8 cellular contexts compared by ENCODE assay signal in the genomic region with DNA sequence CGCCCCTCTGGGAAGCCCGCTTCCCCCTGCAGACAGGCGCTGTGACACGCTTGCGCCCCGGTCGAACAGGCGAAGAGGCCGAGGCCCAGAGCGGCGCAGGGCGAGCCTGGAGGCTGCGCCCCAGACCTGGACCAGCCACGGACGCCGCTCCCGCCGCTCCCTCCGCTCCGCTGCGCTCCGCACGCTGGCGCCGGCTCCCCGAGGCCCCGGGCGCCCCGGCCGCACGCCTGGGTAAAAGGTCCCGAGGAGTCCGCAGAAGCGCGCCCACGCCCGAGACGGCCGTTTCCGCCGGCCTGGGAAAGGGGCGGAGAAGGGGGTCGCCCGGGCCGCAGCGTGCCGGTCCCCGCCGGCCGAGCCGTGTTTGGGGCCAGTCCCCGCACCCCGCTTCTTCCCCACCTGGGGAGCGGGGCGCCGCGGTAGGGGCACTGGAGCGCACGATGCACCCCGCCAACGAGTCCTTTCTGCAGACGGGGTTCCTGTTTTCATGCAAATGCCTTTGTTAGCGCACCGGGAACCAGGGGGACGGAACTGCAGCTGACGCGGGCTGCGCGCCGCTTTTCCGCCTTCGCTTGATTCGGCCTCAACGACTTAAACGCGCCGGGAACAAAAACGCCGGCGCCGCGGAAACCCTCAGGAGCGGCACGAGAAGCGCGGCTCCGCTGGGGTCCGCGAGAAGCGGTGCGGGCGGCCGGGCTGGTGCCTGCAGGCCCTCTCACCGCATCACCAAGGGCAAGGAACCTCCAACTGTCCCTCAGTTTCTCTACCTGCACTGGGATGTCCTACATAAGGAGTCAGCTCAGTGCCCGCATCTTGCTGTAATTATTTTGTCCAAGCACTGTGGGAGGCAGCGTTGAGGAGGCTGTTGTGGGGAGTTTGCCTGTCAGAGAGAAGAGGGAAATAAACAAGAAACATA.
DNase-seq lines count a peak whose midpoint lies in the region; ATAC-seq, FAIRE-seq and TF ChIP-seq lines count a peak whose summit lies in the region.

No MANE protein-coding gene starts in this region.

- DNase-seq in HepG2 (ENCODE audit: low spot score) (no peak), NCI-H2227 (lab: John Stamatoyannopoulos, UW; ENCODE audit: unreplicated experiment) (peak; percentile 87), hepatocyte (ENCODE audit: low spot score) (peak; percentile 69), foreskin melanocyte (no peak)

- TF ChIP-seq RAD21 in liver (IDR thresholded peaks at IDR 0.05) (peak in 1 of 2 donors; percentile 11), HepG2 (CRISPR knock-in tag; IDR thresholded peaks at IDR 0.05) (no peak)

- peak overlapping the region; percentile 55 to 59 for H3K27ac ChIP-seq in liver (ENCODE audit: low read depth in 1 of 2, low read length in 2 of 2)
- no peak overlapping the region for H3K27ac ChIP-seq in HepG2 (ENCODE audit: extremely low read length, insufficient read depth, low read length)
- H3K27ac ChIP-seq in angular gyrus (ENCODE audit: low read depth, low read length), result peak overlapping the region; percentile 68
- peak overlapping the region; percentile 2 for H3K27ac ChIP-seq in hepatocyte
- H3K27ac ChIP-seq in rectal smooth muscle tissue (ENCODE audit: low read depth, low read length), result peak overlapping the region; percentile 33

- no TSS peak for BruUV-seq in HepG2 (replicated peaks; lab: Mats Ljungman, UMichigan)

- FAIRE-seq in HepG2 (lab: Jason Lieb, UNC), result no peak

- peak overlapping the region in 1 of 2 donors; percentile 10 for H3K9ac ChIP-seq in liver (ENCODE audit: low read depth in 1 of 2, low read length in 2 of 2)
- no peak overlapping the region for H3K9ac ChIP-seq in HepG2 (ENCODE audit: insufficient read depth, low read depth, low read length)
- H3K9ac ChIP-seq in rectal smooth muscle tissue (ENCODE audit: low read length), result no peak overlapping the region

- no peaks in the 10 kb centered on the region for H3K9me2 ChIP-seq in hepatocyte (replicated peaks; ENCODE audit: insufficient read depth)

- peak overlapping the region; percentile 17 to 50 (median 37) for H3K4me3 ChIP-seq in liver (ENCODE audit: low read depth in 1 of 3, low read length in 3 of 3)
- no peak overlapping the region for H3K4me3 ChIP-seq in HepG2 (replicated peaks in 1 of 3; ENCODE audit: insufficient read depth in 1 of 3, low read depth in 2 of 3, low read length in 3 of 3)
- H3K4me3 ChIP-seq in hepatocyte, result peak overlapping the region; percentile 7
- peak overlapping the region; percentile 68 for H3K4me3 ChIP-seq in rectal smooth muscle tissue (ENCODE audit: low read length)

- no peak for ATAC-seq in HepG2
- ATAC-seq in GM21526 (IDR thresholded peaks at IDR 0.05; ENCODE audit: low FRiP score, unreplicated experiment), result no peak

- no peak for TF ChIP-seq EP300 in HepG2 (IDR thresholded peaks at IDR 0.05; ENCODE audit: low read depth in 2 of 2, low read length in 2 of 2)
- TF ChIP-seq EP300 in HepG2 (CRISPR knock-in tag; IDR thresholded peaks at IDR 0.05; ENCODE audit: borderline replicate concordance), result no peak

- H3K27me3 ChIP-seq in liver (ENCODE audit: control insufficient read depth in 4 of 4, insufficient read depth in 4 of 4, low read length in 3 of 4) (no peaks in the 10 kb centered on the region), HepG2 (ENCODE audit: control insufficient read depth in 1 of 2, insufficient read depth in 2 of 2, low read length in 2 of 2) (no peaks in the 10 kb centered on the region), hepatocyte (peaks cover 17% of the 10 kb centered on the region), rectal smooth muscle tissue (ENCODE audit: control insufficient read depth, insufficient read depth, low read length) (no peaks in the 10 kb centered on the region)

- H4K20me1 ChIP-seq in HepG2 (ENCODE audit: insufficient read depth, low read length), result no peaks in the 10 kb centered on the region
- H4K20me1 ChIP-seq in hepatocyte (ENCODE audit: insufficient read depth, poor library complexity, severe bottlenecking), result no peaks in the 10 kb centered on the region

- H3K4me2 ChIP-seq in HepG2 (ENCODE audit: low read depth, low read length) (no peak overlapping the region), hepatocyte (peak overlapping the region; percentile 100)

- 7% methylated on average over 96 of the region's 96 CpGs for WGBS in liver
- 97% methylated on average over 96 of the region's 96 CpGs for WGBS in HepG2 (ENCODE audit: low lambda C conversion rate)
- WGBS in hepatocyte (ENCODE audit: low lambda C conversion rate, missing lambda C conversion rate), result 3% methylated on average over 81 of the region's 96 CpGs

- in situ Hi-C loops in HepG2 (cut with HindIII; ENCODE audit: extremely low pct_ligation_motif_present, low pct_unique_long_range_greater_than_20kb), result no loop called here

- POLR2A ChIA-PET in HepG2 (lab: Yijun Ruan, JAX), result no interaction called here

- TF ChIP-seq POLR2A in HepG2 (IDR thresholded peaks at IDR 0.05; ENCODE audit: insufficient read depth in 1 of 2, low read depth in 2 of 2, low read length in 2 of 2), result no peak

- H3K79me2 ChIP-seq in HepG2 (ENCODE audit: insufficient read depth, low read length) (no peaks in the 10 kb centered on the region), hepatocyte (no peaks in the 10 kb centered on the region)

- H3K36me3 ChIP-seq in liver (ENCODE audit: control insufficient read depth in 4 of 4, insufficient read depth in 3 of 4, low read depth in 1 of 4, low read length in 3 of 4) (no peaks in the 10 kb centered on the region), HepG2 (replicated peaks in 1 of 2; ENCODE audit: control insufficient read depth in 1 of 2, insufficient read depth in 2 of 2, low read length in 2 of 2) (no peaks in the 10 kb centered on the region), hepatocyte (replicated peaks; ENCODE audit: insufficient read depth, low read depth) (no peaks in the 10 kb centered on the region), rectal smooth muscle tissue (ENCODE audit: control insufficient read depth, insufficient read depth, low read length) (no peaks in the 10 kb centered on the region)

- no peaks in the 10 kb centered on the region for H3K9me3 ChIP-seq in liver (ENCODE audit: control insufficient read depth in 4 of 4, low read length in 3 of 4)
- no peaks in the 10 kb centered on the region for H3K9me3 ChIP-seq in HepG2 (ENCODE audit: low read length)
- no peaks in the 10 kb centered on the region for H3K9me3 ChIP-seq in hepatocyte (ENCODE audit: low read depth)

- intact Hi-C loops in HepG2 (cut with micrococcal nuclease; ENCODE audit: unreplicated experiment), result loop anchor here (2.0 kb wide), 1 partner anchor 85 kb away; no protein-coding TSS in a partner anchor

- CTCF ChIA-PET in HepG2 (lab: Yijun Ruan, JAX; ENCODE audit: low intra/inter-chr PET ratio, low total read pairs), result interaction anchor here (0.9 to 1.2 kb wide), 2 partner anchors 8 to 65 kb away, joined by 3 to 4 read pairs; no protein-coding TSS in a partner anchor

- H2AFZ ChIP-seq in HepG2 (ENCODE audit: low read length), result no peak overlapping the region
- H2AFZ ChIP-seq in hepatocyte, result peak overlapping the region; percentile 97

- TF ChIP-seq CTCF in liver (IDR thresholded peaks at IDR 0.05; ENCODE audit: low read depth, low read length, missing input control) (no peak), HepG2 (CRISPR knock-in tag; IDR thresholded peaks at IDR 0.05) (no peak), hepatocyte (IDR thresholded peaks at IDR 0.05; ENCODE audit: poor library complexity) (no peak)

- H3K4me1 ChIP-seq in liver (ENCODE audit: control insufficient read depth in 4 of 4, insufficient read depth in 4 of 4, low read length in 3 of 4) (peaks cover 6 to 18% (median 13%) of the 10 kb centered on the region in 4 donors), HepG2 (ENCODE audit: insufficient read depth, low read length) (peaks cover 17% of the 10 kb centered on the region; the same call in 1 of the 2 replicates), hepatocyte (ENCODE audit: insufficient read depth) (no peaks in the 10 kb centered on the region), rectal smooth muscle tissue (ENCODE audit: control insufficient read depth, insufficient read depth, low read length) (peaks cover 3% of the 10 kb centered on the region)

TF ChIP-seq in liver, 16 proteins besides CTCF, POLR2A, EP300 and RAD21 (continues in another document):
- TF ChIP-seq FOXA1 (IDR thresholded peaks at IDR 0.05), result no peak

TF ChIP-seq in HepG2, 621 proteins besides CTCF, POLR2A, EP300 and RAD21:
- no peak for TF ChIP-seq SNAI1 (CRISPR knock-in tag; IDR thresholded peaks at IDR 0.05; ENCODE audit: borderline replicate concordance)
- TF ChIP-seq ZNF772 (CRISPR knock-in tag; IDR thresholded peaks at IDR 0.05), result no peak
- no peak for TF ChIP-seq MXI1 (IDR thresholded peaks at IDR 0.05; ENCODE audit: borderline replicate concordance, low read depth, low read length)
- TF ChIP-seq ARNTL (CRISPR knock-in tag; IDR thresholded peaks at IDR 0.05), result no peak
- TF ChIP-seq, protein P1, sequence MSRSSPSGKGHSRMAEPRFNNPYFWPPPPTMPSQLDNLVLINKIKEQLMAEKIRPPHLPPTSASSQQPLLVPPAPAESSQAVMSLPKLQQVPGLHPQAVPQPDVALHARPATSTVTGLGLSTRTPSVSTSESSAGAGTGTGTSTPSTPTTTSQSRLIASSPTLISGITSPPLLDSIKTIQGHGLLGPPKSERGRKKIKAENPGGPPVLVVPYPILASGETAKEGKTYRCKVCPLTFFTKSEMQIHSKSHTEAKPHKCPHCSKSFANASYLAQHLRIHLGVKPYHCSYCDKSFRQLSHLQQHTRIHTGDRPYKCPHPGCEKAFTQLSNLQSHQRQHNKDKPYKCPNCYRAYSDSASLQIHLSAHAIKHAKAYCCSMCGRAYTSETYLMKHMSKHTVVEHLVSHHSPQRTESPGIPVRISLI (CRISPR knock-in tag; IDR thresholded peaks at IDR 0.05; ENCODE audit: borderline replicate concordance), result no peak
- TF ChIP-seq TEAD3 (CRISPR knock-in tag; optimal IDR thresholded peaks at IDR 0.05; ENCODE audit: borderline replicate concordance), result no peak
- TF ChIP-seq FOXC1 (CRISPR knock-in tag; IDR thresholded peaks at IDR 0.05; ENCODE audit: borderline replicate concordance), result no peak
- no peak for TF ChIP-seq ZSCAN25 (CRISPR knock-in tag; IDR thresholded peaks at IDR 0.05)
- TF ChIP-seq ZNF253 (CRISPR knock-in tag; IDR thresholded peaks at IDR 0.05; ENCODE audit: borderline replicate concordance), result no peak
- TF ChIP-seq MATR3 (CRISPR knock-in tag; IDR thresholded peaks at IDR 0.05), result no peak
- no peak for TF ChIP-seq ZNF260 (CRISPR knock-in tag; IDR thresholded peaks at IDR 0.05; ENCODE audit: borderline replicate concordance, low read depth)

Comparison
In these comparisons a context has a peak if more than half of its experiments do, and no peak if none do; other contexts are left out.
1. H3K4me3 ChIP-seq: peak in liver (3 of 3), hepatocyte (single experiment) and rectal smooth muscle tissue (single experiment); none in HepG2 (0 of 3).
2. DNase-seq: peak in NCI-H2227 (single experiment) and hepatocyte (single experiment); none in HepG2 (single experiment) and foreskin melanocyte (single experiment).